ENCODE assay signal across 22 cellular contexts in the genomic region with DNA sequence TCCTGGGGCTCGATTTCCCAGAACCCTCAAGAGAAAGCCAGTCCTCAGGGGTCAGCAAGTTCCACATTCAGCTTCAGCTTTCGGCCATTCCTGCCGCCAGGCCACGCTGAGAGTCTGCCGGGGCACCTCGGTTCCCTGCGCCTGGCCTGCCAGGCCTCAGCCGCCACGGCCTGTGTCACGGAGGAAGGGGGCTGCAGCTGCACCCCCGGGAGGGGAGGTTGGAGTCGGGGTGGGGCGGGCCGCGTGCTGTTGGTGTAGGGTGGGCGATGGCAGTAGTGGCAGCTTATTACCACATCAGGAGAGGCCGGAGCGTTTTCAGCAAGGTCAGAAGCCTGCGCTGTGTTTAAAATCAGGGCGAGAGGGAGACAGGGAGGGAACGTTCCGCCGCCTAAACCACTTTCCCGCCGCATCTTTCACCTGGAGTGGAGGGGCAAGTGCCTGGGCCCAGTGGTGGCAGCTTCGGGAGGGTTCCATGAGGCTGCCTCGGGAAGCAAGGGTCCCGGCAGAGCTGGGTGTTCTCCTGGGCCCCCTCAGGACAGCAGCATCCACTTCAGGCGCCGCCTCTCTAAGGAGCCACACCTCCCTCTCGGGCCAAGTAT.
A peak's percentile ranks its signal among the peaks of the same experiment; 100 is the strongest.
DNase-seq lines count a peak whose midpoint lies in the region; ATAC-seq, FAIRE-seq and TF ChIP-seq lines count a peak whose summit lies in the region.
"Had no signal": no experiment of that assay in that cellular context is flagged by ENCODE, and none has a peak within 500 bp of the region (broad histone marks: within the 10 kb centered on the region; RNA-seq: fewer than 3 reads in every experiment).

No MANE protein-coding gene starts in this region.

- H3K79me2 ChIP-seq in H9 (ENCODE audit: insufficient read depth, low read length): no peaks in the 10 kb centered on the region
- no peaks in the 10 kb centered on the region for H3K79me2 ChIP-seq in H1 (ENCODE audit: control insufficient read depth in 1 of 2, insufficient read depth in 2 of 2, low read length in 2 of 2)

- H3K4me1 Mint-ChIP-seq in H9: peaks cover 6 to 13% of the 10 kb centered on the region in 2 experiments
- H3K4me1 Mint-ChIP-seq in activated CD8-positive, alpha-beta T cell treated with anti-CD3 and anti-CD28 coated beads, Interleukin-2, amount 10 ng/mL, durations not matched to agents 7 days and 5 days (ENCODE audit: low read depth): peaks cover 8% of the 10 kb centered on the region

- H3K9me3 ChIP-seq in H9 (ENCODE audit: control insufficient read depth, low read depth, low read length) (no peaks in the 10 kb centered on the region), H1 (ENCODE audit: insufficient read depth in 2 of 2, low read depth in 1 of 2, low read length in 1 of 2) (no peaks in the 10 kb centered on the region), gastrocnemius medialis (no peaks in the 10 kb centered on the region), right lobe of liver (no peaks in the 10 kb centered on the region), WERI-Rb-1 (ENCODE audit: severe bottlenecking) (peaks cover 5% of the 10 kb centered on the region)
- H3K9me3 ChIP-seq: HAP-1 had no signal

- H3K9ac ChIP-seq in H9 (ENCODE audit: extremely low read depth, insufficient read length, low read length): no peak overlapping the region
- no peak overlapping the region for H3K9ac ChIP-seq in H1 (replicated peaks in 1 of 4; ENCODE audit: extremely low read depth in 1 of 4, low read depth in 3 of 4, low read length in 3 of 4)

- H3K14ac ChIP-seq in H9 (ENCODE audit: insufficient read depth, low read length) (peak overlapping the region; percentile 30; the same call in 1 of the 2 replicates), H1 (ENCODE audit: insufficient read length) (no peak overlapping the region)

- ATAC-seq in gastrocnemius medialis: no peak
- ATAC-seq in right lobe of liver: no peak
- no peak for ATAC-seq in activated CD8-positive, alpha-beta T cell treated with anti-CD3 and anti-CD28 coated beads, Interleukin-2, amount 10 ng/mL, durations not matched to agents 7 days and 5 days
- ATAC-seq: GM12878 had no signal

- H2BK12ac ChIP-seq in H9 (ENCODE audit: insufficient read length, low read depth, low read length) (no peak overlapping the region), H1 (ENCODE audit: low read depth, low read length) (no peak overlapping the region)

- H2BK15ac ChIP-seq in H9 (ENCODE audit: low read depth, low read length) (no peak overlapping the region), H1 (ENCODE audit: low read length) (no peak overlapping the region)

- intact Hi-C loops in gastrocnemius medialis (cut with DNase I; ENCODE audit: low total_unique reads) (no loop called here), right lobe of liver (cut with DNase I) (no loop called here)

- no peak overlapping the region for H2BK5ac ChIP-seq in H9 (ENCODE audit: insufficient read length, low read length)
- no peak overlapping the region for H2BK5ac ChIP-seq in H1 (ENCODE audit: low read depth, low read length)

- H3K23me2 ChIP-seq in H9 (ENCODE audit: insufficient read length, low read depth, low read length, poor library complexity, severe bottlenecking) (no peaks in the 10 kb centered on the region), H1 (ENCODE audit: low read depth, low read length) (no peaks in the 10 kb centered on the region)

- H3K4me2 ChIP-seq in H9 (ENCODE audit: insufficient read depth, insufficient read length, low read length) (no peak overlapping the region), H1 (ENCODE audit: insufficient read depth in 1 of 2, low read depth in 2 of 2, low read length in 2 of 2) (no peak overlapping the region)
- H3K4me2 ChIP-seq: GM23338 had no signal

- H3K27me3 Mint-ChIP-seq in H9 (ENCODE audit: low read depth): no peaks in the 10 kb centered on the region
- H3K27me3 Mint-ChIP-seq in activated CD8-positive, alpha-beta T cell treated with anti-CD3 and anti-CD28 coated beads, Interleukin-2, amount 10 ng/mL, durations not matched to agents 7 days and 5 days (ENCODE audit: low read depth): no peaks in the 10 kb centered on the region
- H3K27me3 Mint-ChIP-seq: CD4-positive, CD25-positive, alpha-beta regulatory T cell; CD8-positive, alpha-beta memory T cell had no signal

- no peaks in the 10 kb centered on the region for H3K36me3 ChIP-seq in H7 (replicated peaks; ENCODE audit: control insufficient read depth, insufficient read depth, low read length)
- H3K36me3 ChIP-seq in H1 (ENCODE audit: control insufficient read depth in 2 of 4, insufficient read depth in 4 of 4, low read length in 3 of 4): no peaks in the 10 kb centered on the region
- H3K36me3 ChIP-seq in gastrocnemius medialis: no peaks in the 10 kb centered on the region
- no peaks in the 10 kb centered on the region for H3K36me3 ChIP-seq in right lobe of liver
- H3K36me3 ChIP-seq in WERI-Rb-1: peaks cover 10% of the 10 kb centered on the region
- H3K36me3 ChIP-seq: BE2C, HAP-1 had no signal

- H4K5ac ChIP-seq in H9 (ENCODE audit: insufficient read length, low read depth, low read length) (no peak overlapping the region), H1 (ENCODE audit: insufficient read length, low read depth, low read length) (no peak overlapping the region)

- in situ Hi-C loops in gastrocnemius medialis (cut with MboI; ENCODE audit: low sequenced_read_pairs in 4 of 4): loop anchor here in 1 of 4 donors (25.0 kb wide), 1 partner anchor 106 kb away; no protein-coding TSS in a partner anchor

- H3K36me3 Mint-ChIP-seq in H9 (ENCODE audit: insufficient read depth in 1 of 3, low read depth in 3 of 3): no peaks in the 10 kb centered on the region
- peaks cover 22% of the 10 kb centered on the region for H3K36me3 Mint-ChIP-seq in activated CD8-positive, alpha-beta T cell treated with anti-CD3 and anti-CD28 coated beads, Interleukin-2, amount 10 ng/mL, durations not matched to agents 7 days and 5 days (ENCODE audit: low read depth)

- TF ChIP-seq RAD21 in H1 (IDR thresholded peaks at IDR 0.05 in 1 of 2, conservative IDR thresholded peaks at IDR 0.05 in 1 of 2; ENCODE audit: low read depth in 2 of 2, low read length in 2 of 2): no peak

- H3K4me1 ChIP-seq in H9 (ENCODE audit: insufficient read depth, low read length) (no peaks in the 10 kb centered on the region), H1 (replicated peaks in 1 of 4; ENCODE audit: control insufficient read depth in 3 of 4, insufficient read depth in 4 of 4, low read length in 3 of 4) (peaks cover 0 to 2% (median 0%) of the 10 kb centered on the region in 4 experiments; a peak in 1 of 7 replicates), gastrocnemius medialis (peaks cover 18 to 31% of the 10 kb centered on the region in 2 donors), right lobe of liver (peaks cover 0 to 15% (median 0%) of the 10 kb centered on the region in 4 donors)
- H3K4me1 ChIP-seq: BE2C had no signal

- H3K79me1 ChIP-seq in H9 (ENCODE audit: insufficient read depth, low read depth, low read length, poor library complexity, severe bottlenecking) (no peaks in the 10 kb centered on the region), H1 (ENCODE audit: low read depth, low read length) (no peaks in the 10 kb centered on the region)

- H2BK120ac ChIP-seq in H9 (ENCODE audit: low read depth, low read length, poor library complexity, severe bottlenecking) (no peak overlapping the region), H1 (replicated peaks; ENCODE audit: low read depth, low read length) (no peak overlapping the region)

- H3K9me3 Mint-ChIP-seq in H9: no peaks in the 10 kb centered on the region; a peak in 1 of 5 replicates
- H3K9me3 Mint-ChIP-seq in activated CD8-positive, alpha-beta T cell treated with anti-CD3 and anti-CD28 coated beads, Interleukin-2, amount 10 ng/mL, durations not matched to agents 7 days and 5 days (ENCODE audit: insufficient read depth): peaks cover 7% of the 10 kb centered on the region
- H3K9me3 Mint-ChIP-seq: GM23338 had no signal

- H2AK5ac ChIP-seq in H9 (ENCODE audit: insufficient read length, low read length) (no peak overlapping the region), H1 (ENCODE audit: low read depth, low read length) (no peak overlapping the region)

- CTCF ChIA-PET in H1 (lab: Charles Lee; ENCODE audit: partially characterized antibody): interaction anchor here (0.6 to 6.7 kb wide), 5 partner anchors 10 to 133 kb away, joined by 3 to 42 read pairs (median 4); no protein-coding TSS in a partner anchor
- CTCF ChIA-PET in activated CD8-positive, alpha-beta T cell treated with anti-CD3 and anti-CD28 coated beads, Interleukin-2, amount 10 ng/mL, durations not matched to agents 7 days and 5 days (lab: Charles Lee): no interaction called here

- no peak overlapping the region for H4K8ac ChIP-seq in H9 (replicated peaks; ENCODE audit: insufficient read length, low read depth, low read length)
- 0 out of 2 replicates have a peak overlapping the region, but pooled peaks have one; percentile 4 for H4K8ac ChIP-seq in H1 (ENCODE audit: extremely low read depth, insufficient read depth, low read length)

- TF ChIP-seq CTCF in H9 (conservative IDR thresholded peaks at IDR 0.05) (no peak), H1 (IDR thresholded peaks at IDR 0.05; ENCODE audit: control extremely low read depth in 1 of 3, insufficient read depth in 1 of 3, low read depth in 1 of 3, low read length in 3 of 3) (no peak), gastrocnemius medialis (IDR thresholded peaks at IDR 0.05 in 4 of 5, conservative IDR thresholded peaks at IDR 0.05 in 1 of 5) (no peak), right lobe of liver (IDR thresholded peaks at IDR 0.05) (no peak), WERI-Rb-1 (IDR thresholded peaks at IDR 0.05; ENCODE audit: low read depth, low read length) (no peak)

- DNase-seq in H7: peak; percentile 55
- no peak for DNase-seq in H9
- no peak for DNase-seq in H1 (ENCODE audit: low read depth in 1 of 2, low spot score in 2 of 2)
- no peak for DNase-seq in gastrocnemius medialis
- no peak for DNase-seq in right lobe of liver
- no peak for DNase-seq in WERI-Rb-1
- DNase-seq in activated CD8-positive, alpha-beta T cell treated with anti-CD3 and anti-CD28 coated beads, Interleukin-2, amount 10 ng/mL, durations not matched to agents 7 days and 5 days: no peak
- DNase-seq: ACHN; BE2C; C1 segment of cervical spinal cord; CD4-positive, CD25-positive, alpha-beta regulatory T cell; CD8-positive, alpha-beta memory T cell; COR-L47; DMS 273 treated with DMSO at 0.1 percent for 48 hours; DMS53; DND-41; EL had no signal

- H2BK20ac ChIP-seq in H9 (ENCODE audit: low read depth, low read length, poor library complexity, severe bottlenecking) (no peak overlapping the region), H1 (ENCODE audit: low read length) (no peak overlapping the region)

- H3K23ac ChIP-seq in H9 (ENCODE audit: insufficient read length, low read depth, low read length) (no peak overlapping the region), H1 (ENCODE audit: insufficient read length) (no peak overlapping the region)

- H4K20me1 ChIP-seq in H9 (ENCODE audit: control insufficient read depth, insufficient read depth, insufficient read length) (no peaks in the 10 kb centered on the region), H1 (replicated peaks in 1 of 2; ENCODE audit: control insufficient read depth in 1 of 2, insufficient read depth in 2 of 2, low read length in 2 of 2) (no peaks in the 10 kb centered on the region)

- H2AFZ ChIP-seq in H9 (ENCODE audit: low read length): no peak overlapping the region
- H2AFZ ChIP-seq in H1 (ENCODE audit: low read length): no peak overlapping the region
- H2AFZ ChIP-seq: GM23338 had no signal

- no peak for TF ChIP-seq POLR2A in H1 (IDR thresholded peaks at IDR 0.05; ENCODE audit: control extremely low read depth in 1 of 2, low read depth in 2 of 2, low read length in 2 of 2)
- TF ChIP-seq POLR2A in gastrocnemius medialis (IDR thresholded peaks at IDR 0.05): no peak
- no peak for TF ChIP-seq POLR2A in right lobe of liver (IDR thresholded peaks at IDR 0.05)

- H4K91ac ChIP-seq in H9 (ENCODE audit: insufficient read length, low read depth, low read length): no peak overlapping the region
- no peak overlapping the region for H4K91ac ChIP-seq in H1 (replicated peaks; ENCODE audit: insufficient read length, low read length)

- H3K4me3 ChIP-seq in H7 (ENCODE audit: insufficient read depth, low read depth, low read length) (no peak overlapping the region), H1 (ENCODE audit: extremely low read depth in 1 of 4, insufficient read depth in 2 of 4, low read depth in 3 of 4, low read length in 4 of 4) (no peak overlapping the region), gastrocnemius medialis (no peak overlapping the region), right lobe of liver (no peak overlapping the region), WERI-Rb-1 (ENCODE audit: low read depth, low read length) (no peak overlapping the region)
- H3K4me3 ChIP-seq: GM12878, GM23338, HAP-1 had no signal

- H3K27ac ChIP-seq in H9 (ENCODE audit: insufficient read length, low read depth, low read length) (no peak overlapping the region), H1 (ENCODE audit: low read depth, low read length) (no peak overlapping the region), gastrocnemius medialis (peak overlapping the region in 3 of 4 donors; percentile 13 to 48 (median 20)), right lobe of liver (no peak overlapping the region), WERI-Rb-1 (no peak overlapping the region)
- H3K27ac ChIP-seq: HL-60 had no signal

- H3K4me3 Mint-ChIP-seq in H9: no peak overlapping the region
- no peak overlapping the region for H3K4me3 Mint-ChIP-seq in activated CD8-positive, alpha-beta T cell treated with anti-CD3 and anti-CD28 coated beads, Interleukin-2, amount 10 ng/mL, durations not matched to agents 7 days and 5 days
- H3K4me3 Mint-ChIP-seq: CD4-positive, CD25-positive, alpha-beta regulatory T cell; CD8-positive, alpha-beta memory T cell; GM23338 had no signal

- H3K27ac Mint-ChIP-seq in H9: peak overlapping the region in 2 of 3 experiments; percentile 48 to 53; a peak in 2 of 7 replicates
- no peak overlapping the region for H3K27ac Mint-ChIP-seq in activated CD8-positive, alpha-beta T cell treated with anti-CD3 and anti-CD28 coated beads, Interleukin-2, amount 10 ng/mL, durations not matched to agents 7 days and 5 days
- H3K27ac Mint-ChIP-seq: CD8-positive, alpha-beta memory T cell had no signal

- WGBS in H9 (ENCODE audit: extremely low coverage, insufficient read length, low lambda C conversion rate): no CpG with 5 or more reads among the region's 31 CpGs
- 88% methylated on average over 26 of the region's 31 CpGs; no CpG with 5 or more reads in 1 of the 2 experiments for WGBS in H1 (ENCODE audit: extremely low coverage in 1 of 2, insufficient coverage in 1 of 2, insufficient read length in 1 of 2, insufficient replicate concordance in 2 of 2, low coverage in 1 of 2, low lambda C conversion rate in 2 of 2, missing lambda C conversion rate in 1 of 2), 2 experiments
- WGBS in right lobe of liver (ENCODE audit: insufficient coverage, low coverage, low lambda C conversion rate, missing lambda C conversion rate): 82% methylated on average over 3 of the region's 31 CpGs

- H3K4ac ChIP-seq in H9 (ENCODE audit: low read depth, low read length) (no peak overlapping the region), H1 (replicated peaks; ENCODE audit: insufficient read length, low read depth, low read length) (no peak overlapping the region)

- POLR2A ChIA-PET in H1 (lab: Charles Lee; ENCODE audit: partially characterized antibody): interaction anchor here (0.8 kb wide), 1 partner anchor 109 kb away, joined by 3 read pairs; no protein-coding TSS in a partner anchor
- POLR2A ChIA-PET in activated CD8-positive, alpha-beta T cell treated with anti-CD3 and anti-CD28 coated beads, Interleukin-2, amount 10 ng/mL, durations not matched to agents 7 days and 5 days (lab: Charles Lee): no interaction called here

- TF ChIP-seq EP300 in H1 (IDR thresholded peaks at IDR 0.05; ENCODE audit: borderline replicate concordance in 1 of 2, low read depth in 2 of 2, low read length in 2 of 2): no peak

- H3T11ph ChIP-seq in H9 (ENCODE audit: low read length): no peak overlapping the region

- FAIRE-seq in H1 (lab: Jason Lieb, UNC): no peak
- FAIRE-seq: A204.1, GM12878 had no signal

- H3K27me3 ChIP-seq in H7 (ENCODE audit: control insufficient read depth, insufficient read depth, low read length): no peaks in the 10 kb centered on the region
- H3K27me3 ChIP-seq in H9 (ENCODE audit: insufficient read depth, low read length): no peaks in the 10 kb centered on the region
- no peaks in the 10 kb centered on the region; a peak in 1 of 7 replicates for H3K27me3 ChIP-seq in H1 (replicated peaks in 1 of 4; ENCODE audit: control insufficient read depth in 3 of 4, extremely low read depth in 1 of 4, insufficient read depth in 3 of 4, low read length in 3 of 4)
- no peaks in the 10 kb centered on the region for H3K27me3 ChIP-seq in gastrocnemius medialis
- H3K27me3 ChIP-seq in right lobe of liver: no peaks in the 10 kb centered on the region
- H3K27me3 ChIP-seq in WERI-Rb-1 (ENCODE audit: insufficient read depth, low read depth, severe bottlenecking): no peaks in the 10 kb centered on the region
- H3K27me3 ChIP-seq: BE2C had no signal

- H3K18ac ChIP-seq in H9 (ENCODE audit: insufficient read length, low read depth, low read length) (no peak overlapping the region), H1 (ENCODE audit: extremely low read depth, low read length) (no peak overlapping the region)

- H3K56ac ChIP-seq in H9 (ENCODE audit: insufficient read length, low read depth, low read length): no peak overlapping the region
- no peak overlapping the region for H3K56ac ChIP-seq in H1 (replicated peaks; ENCODE audit: insufficient read length, low read depth, low read length)

Comparison
In these comparisons a context has a peak if more than half of its experiments do, and no peak if none do; other contexts are left out.
1. H3K27ac ChIP-seq: peak in gastrocnemius medialis (3 of 4); none in H9 (single experiment), H1 (single experiment), right lobe of liver (0 of 3) and WERI-Rb-1 (single experiment).